Comparison of ENCODE assay signal across 8 cellular contexts in the genomic region with DNA sequence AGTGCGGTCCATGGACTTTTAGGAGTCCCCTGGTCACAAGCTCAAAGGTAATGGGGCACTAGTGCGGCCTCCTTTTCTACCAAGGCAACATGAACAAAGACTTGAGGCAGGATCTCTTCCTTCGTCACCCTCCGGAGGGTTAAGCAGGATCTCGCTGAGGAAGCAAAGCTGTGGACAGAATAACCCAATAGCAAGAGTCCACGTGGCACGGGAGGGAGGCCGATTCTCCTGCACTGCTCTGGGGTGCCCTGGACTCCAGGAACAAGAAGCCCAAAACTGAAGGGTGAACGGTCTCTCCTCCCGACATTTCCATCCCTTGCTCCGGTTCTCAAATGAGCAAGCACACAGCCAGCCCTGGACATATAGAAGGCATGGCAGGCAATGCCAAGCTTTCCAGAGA. TPM values are rescaled to one million over a fixed set of nuclear protein-coding genes. Genes with fewer than 3 reads are reported as not detected.
A peak's percentile ranks its signal among the peaks of the same experiment; 100 is the strongest.
DNase-seq lines count a peak whose midpoint lies in the region; ATAC-seq, FAIRE-seq and TF ChIP-seq lines count a peak whose summit lies in the region.

No MANE protein-coding gene starts in this region.

- WGBS in lung, 2 donors: 49 to 67% methylated on average over 11 of the region's 11 CpGs

- H3K27ac ChIP-seq in brain microvascular endothelial cell (peak overlapping the region; percentile 89), lung (ENCODE audit: low read depth in 1 of 2, low read length in 1 of 2) (peak overlapping the region; percentile 78 to 87), subcutaneous abdominal adipose tissue (ENCODE audit: low read depth, low read length) (peak overlapping the region; percentile 70)

- no peaks in the 10 kb centered on the region for H3K9me3 Mint-ChIP-seq in activated CD4-positive, alpha-beta T cell treated with anti-CD3 and anti-CD28 coated beads for 36 hours (ENCODE audit: low read depth)

- no peak for ATAC-seq in activated CD4-positive, alpha-beta T cell treated with anti-CD3 and anti-CD28 coated beads for 36 hours
- ATAC-seq in lung (ENCODE audit: insufficient read depth, low FRiP score): no peak

- POLR2A ChIA-PET in activated CD4-positive, alpha-beta T cell treated with anti-CD3 and anti-CD28 coated beads for 36 hours (lab: Charles Lee): interaction anchor here (0.7 kb wide), 1 partner anchor 17 kb away, joined by 6 read pairs; no protein-coding TSS in a partner anchor

- in situ Hi-C loops in brain microvascular endothelial cell (cut with HindIII; ENCODE audit: low pct_ligation_motif_present, low sequenced_read_pairs): no loop called here

- CTCF ChIA-PET in activated CD4-positive, alpha-beta T cell treated with anti-CD3 and anti-CD28 coated beads for 36 hours (lab: Charles Lee): interaction anchor here (1.0 to 1.6 kb wide), 2 partner anchors 10 to 22 kb away, joined by 3 to 8 read pairs; no protein-coding TSS in a partner anchor

- peaks cover 60% of the 10 kb centered on the region for H3K36me3 ChIP-seq in brain microvascular endothelial cell (replicated peaks)
- H3K36me3 ChIP-seq in lung (ENCODE audit: control insufficient read depth in 2 of 2, insufficient read depth in 2 of 2, low read length in 2 of 2): peaks cover 0 to 3% of the 10 kb centered on the region in 2 donors
- peaks cover 0 to 14% (median 3%) of the 10 kb centered on the region in 5 donors for H3K36me3 ChIP-seq in subcutaneous abdominal adipose tissue (ENCODE audit: control insufficient read depth in 5 of 5, insufficient read depth in 5 of 5, low read length in 5 of 5)

- H3K4me3 Mint-ChIP-seq in activated CD4-positive, alpha-beta T cell treated with anti-CD3 and anti-CD28 coated beads for 36 hours: peak overlapping the region; percentile 67

- H3K9me3 ChIP-seq in lung (ENCODE audit: control insufficient read depth in 2 of 2, insufficient read depth in 1 of 2, low read length in 1 of 2) (no peaks in the 10 kb centered on the region), subcutaneous abdominal adipose tissue (ENCODE audit: control insufficient read depth in 5 of 5, low read length in 5 of 5) (no peaks in the 10 kb centered on the region)

- no peak overlapping the region for H3K4me3 ChIP-seq in brain microvascular endothelial cell (ENCODE audit: low read depth, low read length)
- H3K4me3 ChIP-seq in lung: no peak overlapping the region
- H3K4me3 ChIP-seq in subcutaneous abdominal adipose tissue (ENCODE audit: low read depth in 1 of 5, low read length in 5 of 5): peak overlapping the region in 1 of 5 donors; percentile 27

- H3K4me1 Mint-ChIP-seq in activated CD4-positive, alpha-beta T cell treated with anti-CD3 and anti-CD28 coated beads for 36 hours: peaks cover 99% of the 10 kb centered on the region

- H3K36me3 Mint-ChIP-seq in activated CD4-positive, alpha-beta T cell treated with anti-CD3 and anti-CD28 coated beads for 36 hours (ENCODE audit: low read depth): peaks cover 69% of the 10 kb centered on the region

- intact Hi-C loops in activated CD4-positive, alpha-beta T cell treated with anti-CD3 and anti-CD28 coated beads for 36 hours (cut with DNase I, micrococcal nuclease): loop anchor here in 1 of 2 experiments (10.0 kb wide), 1 partner anchor 878 kb away; the partner anchor contains the start of gene RAC2

- peak overlapping the region in 1 of 5 donors; percentile 2 for H3K9ac ChIP-seq in subcutaneous abdominal adipose tissue (ENCODE audit: low read length in 5 of 5)

- H3K4me1 ChIP-seq in lung (ENCODE audit: control insufficient read depth in 2 of 2, insufficient read depth in 2 of 2, low read length in 2 of 2) (peaks cover 61 to 64% of the 10 kb centered on the region in 2 donors), subcutaneous abdominal adipose tissue (ENCODE audit: control insufficient read depth in 5 of 5, insufficient read depth in 5 of 5, low read length in 5 of 5) (peaks cover 34 to 100% (median 88%) of the 10 kb centered on the region in 5 donors)

- FAIRE-seq in frontal cortex (lab: Jason Lieb, UNC): no peak

- H3K27ac Mint-ChIP-seq in activated CD4-positive, alpha-beta T cell treated with anti-CD3 and anti-CD28 coated beads for 36 hours: peak overlapping the region; percentile 96

- TF ChIP-seq CTCF in brain microvascular endothelial cell (IDR thresholded peaks at IDR 0.05; ENCODE audit: low read depth, low read length, missing control alignments): no peak
- no peak for TF ChIP-seq CTCF in lung (IDR thresholded peaks at IDR 0.05; ENCODE audit: control extremely low read depth, extremely low read depth)

- H3K27me3 Mint-ChIP-seq in activated CD4-positive, alpha-beta T cell treated with anti-CD3 and anti-CD28 coated beads for 36 hours: no peaks in the 10 kb centered on the region

- no peak for DNase-seq in activated CD4-positive, alpha-beta T cell treated with anti-CD3 and anti-CD28 coated beads for 36 hours
- no peak for DNase-seq in activated CD4-positive, alpha-beta T cell treated with anti-CD3 and anti-CD28 coated beads, Interleukin-2, amount 50 U/mL, for 1 hour
- DNase-seq in brain microvascular endothelial cell (no peak), lung (ENCODE audit: low spot score) (no peak), frontal cortex (ENCODE audit: low spot score in 2 of 2) (no peak), NCI-H2196 (lab: John Stamatoyannopoulos, UW; ENCODE audit: unreplicated experiment) (no peak)
- no peak for DNase-seq in stimulated activated CD4-positive, alpha-beta T cell treated with anti-CD3 and anti-CD28 coated beads, Interleukin-4, amount 100 ng/mL, for 4 hours

- H3K27me3 ChIP-seq in brain microvascular endothelial cell (replicated peaks) (no peaks in the 10 kb centered on the region), lung (ENCODE audit: control insufficient read depth, insufficient read depth) (no peaks in the 10 kb centered on the region), subcutaneous abdominal adipose tissue (ENCODE audit: control insufficient read depth in 5 of 5, insufficient read depth in 4 of 5, low read length in 5 of 5) (no peaks in the 10 kb centered on the region)

RNA-seq across cellular contexts. Expression of gene MYH9, which starts 20.7 kb away (rescaled TPM):
- total RNA-seq in activated CD4-positive, alpha-beta T cell treated with anti-CD3 and anti-CD28 coated beads for 36 hours: 100 to 1,000 TPM; 720 to 773 TPM
- total RNA-seq in lung (100 to 1,000 TPM; 398 to 667 TPM), frontal cortex (32.2 TPM)
- 100 to 1,000 TPM; 184 to 266 TPM for polyA plus RNA-seq in lung

Comparison
In these comparisons a context has a peak if more than half of its experiments do, and no peak if none do; other contexts are left out.
1. RNA of gene MYH9, which starts 20.7 kb away (total RNA-seq): 720 to 773 TPM in activated CD4-positive, alpha-beta T cell treated with anti-CD3 and anti-CD28 coated beads for 36 hours and 398 to 667 TPM in lung; 32.2 TPM in frontal cortex (single experiment); every median in the first group is over 10 times any median in the second.
2. Peak in every context shown above with its lines, with median percentiles within 50 percentile points of each other: H3K27ac ChIP-seq.